Comparison of ENCODE assay signal across 9 cellular contexts in the genomic region with DNA sequence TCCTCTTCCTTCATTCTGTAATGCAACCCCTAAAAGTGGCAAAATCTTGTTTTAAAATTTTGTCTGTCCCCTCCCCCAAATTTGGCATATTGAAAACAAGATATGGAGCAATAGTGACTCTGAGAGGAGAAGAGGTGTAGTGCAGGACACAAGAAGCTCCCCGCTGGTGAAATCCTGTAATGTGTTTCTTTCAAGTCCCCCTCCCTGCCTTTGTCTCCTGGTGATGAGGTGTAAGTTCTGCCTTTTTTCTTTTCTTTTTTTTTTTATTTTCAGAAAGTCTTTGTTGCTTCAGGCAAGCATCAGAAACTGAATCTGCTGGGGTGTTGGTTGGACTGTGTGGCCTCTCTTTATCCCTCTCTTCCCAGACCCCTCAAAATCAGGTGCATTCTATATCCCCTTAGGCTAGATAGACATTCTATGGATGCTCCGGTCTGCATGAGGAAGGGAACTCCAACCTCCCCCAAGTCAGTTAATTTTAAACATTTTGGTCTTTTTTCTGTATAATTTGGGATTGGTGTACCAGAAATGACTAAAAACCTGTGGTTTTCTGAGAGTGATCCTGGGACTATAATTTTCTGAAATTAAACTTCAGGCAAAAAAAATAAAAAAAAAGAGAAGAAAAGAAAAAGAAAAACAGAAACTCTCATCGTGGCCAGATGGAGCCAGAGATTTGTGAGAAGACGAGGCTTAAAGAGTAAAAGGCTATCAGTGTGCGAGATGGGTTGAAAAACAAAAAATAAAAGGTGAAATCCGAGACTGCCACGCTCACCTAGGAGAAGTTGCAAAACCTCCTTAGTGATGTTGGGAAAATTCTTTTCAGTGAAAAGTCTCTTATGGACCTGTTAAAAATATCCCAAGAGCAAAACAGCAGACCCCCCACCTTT. TPM values are rescaled to one million over a fixed set of nuclear protein-coding genes. Genes with fewer than 3 reads are reported as not detected.
DNase-seq lines count a peak whose midpoint lies in the region; ATAC-seq, FAIRE-seq and TF ChIP-seq lines count a peak whose summit lies in the region.
"Had no signal": no experiment of that assay in that cellular context is flagged by ENCODE, and none has a peak within 500 bp of the region (broad histone marks: within the 10 kb centered on the region; RNA-seq: fewer than 3 reads in every experiment).

No MANE protein-coding gene starts in this region.

- no TSS peak for BruUV-seq in MCF 10A (replicated peaks; lab: Mats Ljungman, UMichigan)

- no peak for ATAC-seq in naive thymus-derived CD4-positive, alpha-beta T cell
- no peak for ATAC-seq in HG03442 (IDR thresholded peaks at IDR 0.05; ENCODE audit: unreplicated experiment)

- no peak overlapping the region for H3K27ac ChIP-seq in naive thymus-derived CD4-positive, alpha-beta T cell (ENCODE audit: low read depth, low read length)

- H3K36me3 Mint-ChIP-seq in MCF 10A (ENCODE audit: insufficient read depth, unreplicated experiment), result no peaks in the 10 kb centered on the region
- H3K36me3 Mint-ChIP-seq in naive thymus-derived CD4-positive, alpha-beta T cell, result peaks cover 0 to 5% (median 0%) of the 10 kb centered on the region in 5 donors
- H3K36me3 Mint-ChIP-seq in activated CD4-positive, alpha-beta memory T cell treated with anti-CD3 and anti-CD28 coated beads for 36 hours, result no peaks in the 10 kb centered on the region

- DNase-seq in GM04504 (ENCODE audit: low read depth) (peak; percentile 3), NCI-H1694 (lab: John Stamatoyannopoulos, UW) (peak; percentile 17), MCF 10A (ENCODE audit: unreplicated experiment) (peak; percentile 63), putamen (ENCODE audit: low spot score) (no peak), RCC 7860 (ENCODE audit: low spot score) (no peak)
- peak in 5 of 9 donors; percentile 6 to 13 (median 7) for DNase-seq in naive thymus-derived CD4-positive, alpha-beta T cell
- DNase-seq in activated CD4-positive, alpha-beta memory T cell treated with anti-CD3 and anti-CD28 coated beads for 36 hours, result no peak

- no peaks in the 10 kb centered on the region for H3K27me3 Mint-ChIP-seq in MCF 10A (ENCODE audit: insufficient read depth, unreplicated experiment)
- peaks cover 0 to 24% (median 4%) of the 10 kb centered on the region in 5 donors for H3K27me3 Mint-ChIP-seq in naive thymus-derived CD4-positive, alpha-beta T cell
- peaks cover 5% of the 10 kb centered on the region for H3K27me3 Mint-ChIP-seq in activated CD4-positive, alpha-beta memory T cell treated with anti-CD3 and anti-CD28 coated beads for 36 hours

- H3K4me1 ChIP-seq in naive thymus-derived CD4-positive, alpha-beta T cell (ENCODE audit: control insufficient read depth in 2 of 2, insufficient read depth in 2 of 2, low read length in 2 of 2), result no peaks in the 10 kb centered on the region

- no peak overlapping the region for H3K4me3 ChIP-seq in naive thymus-derived CD4-positive, alpha-beta T cell (ENCODE audit: low read length)

- intact Hi-C loops in MCF 10A (cut with micrococcal nuclease), result loop anchor here (1.0 to 5.0 kb wide), 6 partner anchors 50 to 573 kb away; a partner anchor contains a TSS
- intact Hi-C loops in naive thymus-derived CD4-positive, alpha-beta T cell (cut with micrococcal nuclease), result loop anchor here (1.0 to 5.0 kb wide), 5 partner anchors 26 to 1367 kb away; a partner anchor contains a TSS
- intact Hi-C loops in activated CD4-positive, alpha-beta memory T cell treated with anti-CD3 and anti-CD28 coated beads for 36 hours (cut with micrococcal nuclease), result loop anchor here (1.0 kb wide), 2 partner anchors 50 to 51 kb away; no protein-coding TSS in a partner anchor

- FAIRE-seq in RCC 7860 (lab: Jason Lieb, UNC), result no peak

- H3K27me3 ChIP-seq in naive thymus-derived CD4-positive, alpha-beta T cell (ENCODE audit: control insufficient read depth in 2 of 2, insufficient read depth in 2 of 2, low read length in 2 of 2), result no peaks in the 10 kb centered on the region

- H3K9me3 Mint-ChIP-seq in MCF 10A (ENCODE audit: unreplicated experiment), result no peaks in the 10 kb centered on the region
- no peaks in the 10 kb centered on the region for H3K9me3 Mint-ChIP-seq in naive thymus-derived CD4-positive, alpha-beta T cell
- H3K9me3 Mint-ChIP-seq in activated CD4-positive, alpha-beta memory T cell treated with anti-CD3 and anti-CD28 coated beads for 36 hours, result no peaks in the 10 kb centered on the region

- CTCF ChIA-PET in MCF 10A (lab: Yijun Ruan, JAX), result interaction anchor here (0.6 to 1.9 kb wide), 23 partner anchors 8 to 1976 kb away, joined by 3 to 17 read pairs (median 3); a partner anchor contains a TSS
- CTCF ChIA-PET in naive thymus-derived CD4-positive, alpha-beta T cell (lab: Charles Lee), result interaction anchor here (0.7 to 1.7 kb wide), 8 partner anchors 9 to 295 kb away, joined by 3 to 5 read pairs (median 3); a partner anchor contains a TSS
- CTCF ChIA-PET in activated CD4-positive, alpha-beta memory T cell treated with anti-CD3 and anti-CD28 coated beads for 36 hours (lab: Charles Lee), result interaction anchor here (0.6 to 3.1 kb wide), 29 partner anchors 9 to 387 kb away, joined by 3 to 24 read pairs (median 4); a partner anchor contains a TSS

- H3K27ac Mint-ChIP-seq in MCF 10A (ENCODE audit: low read depth, unreplicated experiment), result no peak overlapping the region
- H3K27ac Mint-ChIP-seq in naive thymus-derived CD4-positive, alpha-beta T cell, result peak overlapping the region in 1 of 9 donors; percentile 6
- no peak overlapping the region for H3K27ac Mint-ChIP-seq in activated CD4-positive, alpha-beta memory T cell treated with anti-CD3 and anti-CD28 coated beads for 36 hours

- no peak overlapping the region for H3K4me3 Mint-ChIP-seq in MCF 10A (ENCODE audit: unreplicated experiment)
- H3K4me3 Mint-ChIP-seq in naive thymus-derived CD4-positive, alpha-beta T cell, result no peak overlapping the region
- no peak overlapping the region for H3K4me3 Mint-ChIP-seq in activated CD4-positive, alpha-beta memory T cell treated with anti-CD3 and anti-CD28 coated beads for 36 hours

- H3K36me3 ChIP-seq in naive thymus-derived CD4-positive, alpha-beta T cell (ENCODE audit: control insufficient read depth in 2 of 3, insufficient read depth in 3 of 3, low read length in 3 of 3), result no peaks in the 10 kb centered on the region

- peaks cover 47% of the 10 kb centered on the region for H3K4me1 Mint-ChIP-seq in MCF 10A (ENCODE audit: insufficient read depth, unreplicated experiment)
- H3K4me1 Mint-ChIP-seq in naive thymus-derived CD4-positive, alpha-beta T cell, result peaks cover 0 to 14% (median 5%) of the 10 kb centered on the region in 7 donors
- no peaks in the 10 kb centered on the region for H3K4me1 Mint-ChIP-seq in activated CD4-positive, alpha-beta memory T cell treated with anti-CD3 and anti-CD28 coated beads for 36 hours (ENCODE audit: low read depth)

- POLR2A ChIA-PET in MCF 10A (lab: Yijun Ruan, JAX), result interaction anchor here (0.6 to 2.8 kb wide), 6 partner anchors 27 to 386 kb away, joined by 3 to 16 read pairs (median 9); a partner anchor contains a TSS
- POLR2A ChIA-PET in naive thymus-derived CD4-positive, alpha-beta T cell (lab: Charles Lee), result interaction anchor here (0.5 to 0.7 kb wide), 2 partner anchors 84 to 971 kb away, joined by 3 to 4 read pairs; no protein-coding TSS in a partner anchor
- POLR2A ChIA-PET in activated CD4-positive, alpha-beta memory T cell treated with anti-CD3 and anti-CD28 coated beads for 36 hours (lab: Charles Lee), result no interaction called here

- TF ChIP-seq CTCF in MCF 10A (IDR thresholded peaks at IDR 0.05; ENCODE audit: unreplicated experiment), result peak; percentile 72

- no peaks in the 10 kb centered on the region for H3K9me3 ChIP-seq in naive thymus-derived CD4-positive, alpha-beta T cell (ENCODE audit: control insufficient read depth in 2 of 3, low read length in 3 of 3)

RNA-seq across cellular contexts. Expression of a gene that starts 21.4 kb away (rescaled TPM):
- 0.42 and 0.61 TPM in 2 replicates for total RNA-seq in MCF 10A (2022)
- total RNA-seq in naive thymus-derived CD4-positive, alpha-beta T cell, result 1 to 10 TPM in 1 of 5 experiments, under 1 TPM in 4; 0.45 to 1.1 (median 0.65) TPM
- polyA plus RNA-seq in naive thymus-derived CD4-positive, alpha-beta T cell, result not detected
- under 1 TPM; 0.44 to 0.74 TPM for total RNA-seq in activated CD4-positive, alpha-beta memory T cell treated with anti-CD3 and anti-CD28 coated beads for 36 hours

RNA-seq across cellular contexts. Expression of a gene that starts 26.4 kb away (rescaled TPM):
- 140 and 161 TPM in 2 replicates for total RNA-seq in MCF 10A (2022)
- total RNA-seq in naive thymus-derived CD4-positive, alpha-beta T cell, result 10 to 100 TPM; 15.3 to 65.9 (median 23.6) TPM
- polyA plus RNA-seq in naive thymus-derived CD4-positive, alpha-beta T cell, result 10 to 100 TPM; 52.6 to 79.6 TPM
- total RNA-seq in activated CD4-positive, alpha-beta memory T cell treated with anti-CD3 and anti-CD28 coated beads for 36 hours, result 10 to 100 TPM; 63.7 to 68.4 TPM

RNA-seq across cellular contexts. Expression of a gene that starts 45.0 kb away (rescaled TPM):
- total RNA-seq in MCF 10A (2022), result not detected in 2 replicates
- total RNA-seq in naive thymus-derived CD4-positive, alpha-beta T cell, result not detected
- polyA plus RNA-seq in naive thymus-derived CD4-positive, alpha-beta T cell, result not detected
- total RNA-seq in activated CD4-positive, alpha-beta memory T cell treated with anti-CD3 and anti-CD28 coated beads for 36 hours, result not detected
- total RNA-seq: T-helper 2 cell treated with Interferon-gamma antibody and Interleukin-4, amounts not matched to agents 100 ng/mL and 5 ng/mL, for 36 hours had no signal

RNA-seq across cellular contexts. Expression of a gene that starts 57.6 kb away (rescaled TPM):
- total RNA-seq in MCF 10A (2022), result 1.1 and 1.3 TPM in 2 replicates
- 1 to 10 TPM in 1 of 5 experiments, under 1 TPM in 4; 0.34 to 1.5 (median 0.70) TPM for total RNA-seq in naive thymus-derived CD4-positive, alpha-beta T cell
- polyA plus RNA-seq in naive thymus-derived CD4-positive, alpha-beta T cell, result not detected
- under 1 TPM in 1 of 2 experiments, not detected in 1; 0.76 TPM for total RNA-seq in activated CD4-positive, alpha-beta memory T cell treated with anti-CD3 and anti-CD28 coated beads for 36 hours

Comparison
In these comparisons a context has a peak if more than half of its experiments do, and no peak if none do; other contexts are left out.
1. DNase-seq: peak in GM04504 (single experiment), NCI-H1694 (single experiment), MCF 10A (single experiment) and naive thymus-derived CD4-positive, alpha-beta T cell (5 of 9); none in putamen (single experiment), RCC 7860 (single experiment) and activated CD4-positive, alpha-beta memory T cell treated with anti-CD3 and anti-CD28 coated beads for 36 hours (single experiment).